Comparison of ENCODE assay signal across 8 cellular contexts in genomic region chr19:44093931-44094765, GRCh38. TPM values are rescaled to one million over a fixed set of nuclear protein-coding genes. Genes with fewer than 3 reads are reported as not detected.
DNase-seq lines count a peak whose midpoint lies in the region; ATAC-seq, FAIRE-seq and TF ChIP-seq lines count a peak whose summit lies in the region.

Gene ZNF224, plus strand, starts transcription at chr19:44094361. Its CDS starts 3,513 bp downstream, at chr19:44097874.

- H2AFZ ChIP-seq in OCI-LY1 (ENCODE audit: low read length) (peak within 1 kb of the TSS; percentile 99), endothelial cell of umbilical vein (ENCODE audit: low read depth, low read length) (peak within 1 kb of the TSS; percentile 100)

- H3K9me3 ChIP-seq in CD8-positive, alpha-beta T cell (ENCODE audit: low read length) = no peaks in the 10 kb centered on the region
- H3K9me3 ChIP-seq in HUES6 (ENCODE audit: control insufficient read depth, insufficient read depth, low read depth, low read length) (no peaks in the 10 kb centered on the region), OCI-LY1 (ENCODE audit: low read length) (0 out of 2 replicates have a peak, but pooled peaks cover 7% of the 10 kb centered on the region), endothelial cell of umbilical vein (replicated peaks; ENCODE audit: control insufficient read depth, insufficient read depth, low read length) (no peaks in the 10 kb centered on the region)

- H3K9me3 Mint-ChIP-seq in CD8-positive, alpha-beta T cell = no peaks in the 10 kb centered on the region

- no peaks in the 10 kb centered on the region for H3K27me3 ChIP-seq in CD8-positive, alpha-beta T cell (ENCODE audit: insufficient read depth, low read length)
- no peaks in the 10 kb centered on the region for H3K27me3 ChIP-seq in HUES6 (ENCODE audit: control insufficient read depth, insufficient read depth, low read length)
- H3K27me3 ChIP-seq in OCI-LY1 (ENCODE audit: insufficient read depth, low read length) = no peaks in the 10 kb centered on the region
- no peaks in the 10 kb centered on the region for H3K27me3 ChIP-seq in endothelial cell of umbilical vein (ENCODE audit: control insufficient read depth in 2 of 2, insufficient read depth in 2 of 2, low read length in 2 of 2)

- peaks cover 11% of the 10 kb centered on the region for H3K36me3 ChIP-seq in CD8-positive, alpha-beta T cell (ENCODE audit: insufficient read depth, low read length)
- H3K36me3 ChIP-seq in HUES6 (ENCODE audit: control insufficient read depth, insufficient read depth, low read length) (peaks cover 18% of the 10 kb centered on the region), OCI-LY1 (ENCODE audit: insufficient read depth, low read length) (peaks cover 31% of the 10 kb centered on the region), endothelial cell of umbilical vein (ENCODE audit: control insufficient read depth in 2 of 2, extremely low read depth in 1 of 2, insufficient read depth in 2 of 2, low read length in 2 of 2) (peaks cover 2% of the 10 kb centered on the region in 2 experiments)

- no peaks in the 10 kb centered on the region for H4K20me1 ChIP-seq in OCI-LY1 (ENCODE audit: insufficient read depth, low read length)
- no peaks in the 10 kb centered on the region for H4K20me1 ChIP-seq in endothelial cell of umbilical vein (replicated peaks; ENCODE audit: control insufficient read depth, extremely low read depth, insufficient read depth, low read length)

- peak; percentile 55 to 87 (median 80) for DNase-seq in CD8-positive, alpha-beta T cell
- DNase-seq in activated CD8-positive, alpha-beta memory T cell treated with anti-CD3 and anti-CD28 coated beads, Interleukin-2, amount 50 U/mL, for 4 hours = peak; percentile 82
- DNase-seq in endothelial cell of umbilical vein (ENCODE audit: low read depth, low spot score) (peak; percentile 95), middle frontal gyrus (ENCODE audit: extremely low spot score, low spot score) (peak; percentile 95)
- peak; percentile 63 to 67 for DNase-seq in stimulated activated CD8-positive, alpha-beta memory T cell treated with anti-CD3 and anti-CD28 coated beads, Interleukin-2, amount 100 ng/mL, for 1 hour (ENCODE audit: low read depth in 2 of 2)

- peak within 1 kb of the TSS; percentile 93 for H3K4me2 ChIP-seq in OCI-LY1 (ENCODE audit: low read length)
- H3K4me2 ChIP-seq in endothelial cell of umbilical vein (ENCODE audit: insufficient read depth, low read length) = peak within 1 kb of the TSS; percentile 100

- ATAC-seq in CD8-positive, alpha-beta T cell = peak; percentile 78
- ATAC-seq in GM21390 (IDR thresholded peaks at IDR 0.05; ENCODE audit: unreplicated experiment) = peak; percentile 76

- H3K4me1 Mint-ChIP-seq in CD8-positive, alpha-beta T cell (ENCODE audit: low read depth) = peaks cover 28% of the 10 kb centered on the region

- H3K4me3 Mint-ChIP-seq in CD8-positive, alpha-beta T cell = peak within 1 kb of the TSS; percentile 96

- 0 out of 2 replicates have a peak, but pooled peaks cover 5% of the 10 kb centered on the region for H3K79me2 ChIP-seq in OCI-LY1 (ENCODE audit: insufficient read depth, low read length)
- H3K79me2 ChIP-seq in endothelial cell of umbilical vein (ENCODE audit: control insufficient read depth, insufficient read depth, low read length) = peaks cover 11% of the 10 kb centered on the region

- intact Hi-C loops in CD8-positive, alpha-beta T cell (cut with DNase I, micrococcal nuclease) = loop anchor here (1.0 to 5.0 kb wide), 16 partner anchors 19 to 863 kb away; partner anchors contain the start of genes ZNF222 (in 2 of the 2), ZNF225 (in 2 of the 2), ZNF226 (in 2 of the 2) and ZNF230 (in 2 of the 2)
- intact Hi-C loops in endothelial cell of umbilical vein (cut with micrococcal nuclease) = loop anchor here (1.0 to 10.0 kb wide), 11 partner anchors 19 to 407 kb away; partner anchors contain the start of genes ZNF112, ZNF180, ZNF223 and ZNF225

- no peaks in the 10 kb centered on the region for H3K27me3 Mint-ChIP-seq in CD8-positive, alpha-beta T cell (ENCODE audit: low read depth)

- H3K9ac ChIP-seq in HUES6 (ENCODE audit: low read length) = peak within 1 kb of the TSS; percentile 74
- peak within 1 kb of the TSS; percentile 73 for H3K9ac ChIP-seq in OCI-LY1 (ENCODE audit: low read length)
- peak within 1 kb of the TSS; percentile 81 for H3K9ac ChIP-seq in endothelial cell of umbilical vein (replicated peaks; ENCODE audit: extremely low read depth, insufficient read depth, low read length)

- peak; percentile 59 for TF ChIP-seq POLR2A in endothelial cell of umbilical vein (IDR thresholded peaks at IDR 0.05; ENCODE audit: low read depth, low read length)

- no peaks in the 10 kb centered on the region for H3K9me2 ChIP-seq in OCI-LY1 (ENCODE audit: low read depth, low read length)

- no TSS peak for BruUV-seq in endothelial cell of umbilical vein (replicated peaks; lab: Mats Ljungman, UMichigan)

- H3K4me1 ChIP-seq in CD8-positive, alpha-beta T cell (ENCODE audit: insufficient read depth, low read length) = no peaks in the 10 kb centered on the region
- no peaks in the 10 kb centered on the region for H3K4me1 ChIP-seq in HUES6 (ENCODE audit: control insufficient read depth, insufficient read depth, low read length)
- peaks cover 13% of the 10 kb centered on the region for H3K4me1 ChIP-seq in OCI-LY1 (ENCODE audit: insufficient read depth, low read length, severe bottlenecking)
- peaks cover 8% of the 10 kb centered on the region for H3K4me1 ChIP-seq in endothelial cell of umbilical vein (ENCODE audit: control insufficient read depth, extremely low read depth, insufficient read depth, low read length)

- FAIRE-seq in endothelial cell of umbilical vein (lab: Jason Lieb, UNC) = peak; percentile 97

- H3K27ac Mint-ChIP-seq in CD8-positive, alpha-beta T cell = peak within 1 kb of the TSS; percentile 91

- no peaks in the 10 kb centered on the region for H3F3A ChIP-seq in OCI-LY1 (ENCODE audit: insufficient read depth, low read length)

- H3K9me1 ChIP-seq in endothelial cell of umbilical vein (replicated peaks; ENCODE audit: control insufficient read depth, extremely low read depth, insufficient read depth, low read length) = no peaks in the 10 kb centered on the region

- peaks cover 39% of the 10 kb centered on the region for H3K36me3 Mint-ChIP-seq in CD8-positive, alpha-beta T cell

- peak within 1 kb of the TSS; percentile 63 for H3K27ac ChIP-seq in CD8-positive, alpha-beta T cell (ENCODE audit: low read depth, low read length)
- H3K27ac ChIP-seq in HUES6 (ENCODE audit: low read depth, low read length) (no peak within 1 kb of the TSS), OCI-LY1 (ENCODE audit: low read depth, low read length, poor library complexity, severe bottlenecking) (peak within 1 kb of the TSS; percentile 17), endothelial cell of umbilical vein (ENCODE audit: insufficient read depth, low read depth, low read length) (peak within 1 kb of the TSS; percentile 42)

- peak within 1 kb of the TSS; percentile 76 for H3K4me3 ChIP-seq in CD8-positive, alpha-beta T cell (ENCODE audit: low read depth, low read length)
- H3K4me3 ChIP-seq in HUES6 (ENCODE audit: low read depth, low read length) (peak within 1 kb of the TSS; percentile 89), OCI-LY1 (ENCODE audit: low read depth, low read length, poor library complexity, severe bottlenecking) (peak within 1 kb of the TSS; percentile 76), endothelial cell of umbilical vein (replicated peaks in 1 of 3; ENCODE audit: insufficient read depth in 1 of 3, low read depth in 1 of 3, low read length in 3 of 3) (peak within 1 kb of the TSS; percentile 57 to 97 (median 95))

- POLR2A ChIA-PET in CD8-positive, alpha-beta T cell (lab: Charles Lee) = interaction anchor here (0.6 to 1.9 kb wide), 4 partner anchors 19 to 406 kb away, joined by 3 to 4 read pairs (median 4); partner anchors contain the start of genes ZNF180 and ZNF225
- POLR2A ChIA-PET in endothelial cell of umbilical vein (lab: Charles Lee) = interaction anchor here (0.5 kb wide), 1 partner anchor 118 kb away, joined by 4 read pairs; no protein-coding TSS in a partner anchor

- dilution Hi-C loops in endothelial cell of umbilical vein (cut with MboI; ENCODE audit: extremely low pct_ligation_motif_present, low sequenced_read_pairs) = no loop called here

- TF ChIP-seq CTCF in CD8-positive, alpha-beta T cell (IDR thresholded peaks at IDR 0.05) = no peak
- no peak for TF ChIP-seq CTCF in OCI-LY1 (IDR thresholded peaks at IDR 0.05; ENCODE audit: low read length)
- no peak for TF ChIP-seq CTCF in endothelial cell of umbilical vein (IDR thresholded peaks at IDR 0.05; ENCODE audit: extremely low read depth in 1 of 2, insufficient read depth in 1 of 2, low read depth in 1 of 2, low read length in 2 of 2)

- CTCF ChIA-PET in CD8-positive, alpha-beta T cell (lab: Charles Lee) = interaction anchor here (0.7 to 1.5 kb wide), 3 partner anchors 13 to 1023 kb away, joined by 3 to 5 read pairs (median 3); no protein-coding TSS in a partner anchor
- CTCF ChIA-PET in endothelial cell of umbilical vein (lab: Charles Lee) = interaction anchor here (1.0 to 1.2 kb wide), 2 partner anchors 71 to 159 kb away, joined by 3 to 4 read pairs; partner anchors contain the start of genes ZNF226 and ZNF45

TF ChIP-seq in endothelial cell of umbilical vein, 7 proteins besides CTCF, POLR2A, EP300 and RAD21:
- TF ChIP-seq FOS (IDR thresholded peaks at IDR 0.05; ENCODE audit: borderline replicate concordance, insufficient read depth, low read length) (no peak), POLR2AphosphoS5 (IDR thresholded peaks at IDR 0.05; ENCODE audit: insufficient read depth, low read depth, low read length) (peak; percentile 38)
TF ChIP-seq in endothelial cell of umbilical vein: peak in this region for 1.

RNA-seq across cellular contexts. Expression of gene ZNF224, which starts in this region (rescaled TPM):
- 10 to 100 TPM; 18.2 to 22.5 TPM for total RNA-seq in CD8-positive, alpha-beta T cell
- total RNA-seq in endothelial cell of umbilical vein = 19.4 and 21.8 TPM in 2 replicates
- polyA plus RNA-seq in endothelial cell of umbilical vein = 6.8 and 8.5 TPM in 2 replicates
- 3.9 and 7.2 TPM in 2 replicates for polyA plus RNA-seq in endothelial cell of umbilical vein (2011; cell fraction: cytosol; rRNA removed)
- 49.4 and 59.6 TPM in 2 replicates for polyA plus RNA-seq in endothelial cell of umbilical vein (2011; cell fraction: nucleus; rRNA removed)
- 11.2 TPM in 2 replicates for polyA plus RNA-seq in endothelial cell of umbilical vein (2012)
- 24.4 and 25.4 TPM in 2 replicates for polyA minus RNA-seq in endothelial cell of umbilical vein
- polyA minus RNA-seq in endothelial cell of umbilical vein (2011; cell fraction: cytosol; rRNA and poly(A)+ RNA removed) = 3.5 TPM
- polyA minus RNA-seq in endothelial cell of umbilical vein (2011; cell fraction: nucleus; rRNA and poly(A)+ RNA removed) = 22.6 and 31.9 TPM in 2 replicates
